Comparison of ENCODE assay signal across 10 cellular contexts in genomic region chr1:158972841-158973240, GRCh38. TPM values are rescaled to one million over a fixed set of nuclear protein-coding genes. Genes with fewer than 3 reads are reported as not detected.
DNase-seq lines count a peak whose midpoint lies in the region; ATAC-seq and TF ChIP-seq lines count a peak whose summit lies in the region.
"Had no signal": no experiment of that assay in that cellular context is flagged by ENCODE, and none has a peak within 500 bp of the region (broad histone marks: within the 10 kb centered on the region; RNA-seq: fewer than 3 reads in every experiment).

No MANE protein-coding gene starts in this region.

- peaks cover 16% of the 10 kb centered on the region for H3K36me3 Mint-ChIP-seq in T-helper 17 cell (ENCODE audit: low read depth)
- H3K36me3 Mint-ChIP-seq in immature natural killer cell: peaks cover 38 to 65% (median 40%) of the 10 kb centered on the region in 3 donors
- H3K36me3 Mint-ChIP-seq in CD4-positive, alpha-beta T cell (ENCODE audit: low read depth): peaks cover 35% of the 10 kb centered on the region

- CTCF ChIA-PET in CD4-positive, alpha-beta T cell (lab: Charles Lee): no interaction called here

- DNase-seq in GDM1 (lab: John Stamatoyannopoulos, UW) (peak; percentile 36), HCEC 1CT (peak; percentile 3), T-helper 17 cell (no peak), immature natural killer cell (no peak), NCI-H510A (lab: John Stamatoyannopoulos, UW) (no peak)
- DNase-seq in CD4-positive, alpha-beta T cell: no peak
- DNase-seq: activated naive CD4-positive, alpha-beta T cell treated with anti-CD3 and anti-CD28 coated beads, Interleukin-2, amount 50 U/mL, for 16 hours; NCI-H226; posterior cingulate gyrus had no signal

- ATAC-seq in T-helper 17 cell: peak; percentile 18
- no peak for ATAC-seq in HG02642 (IDR thresholded peaks at IDR 0.05; ENCODE audit: poor library complexity, unreplicated experiment)
- no peak for ATAC-seq in CD4-positive, alpha-beta T cell (ENCODE audit: poor library complexity)

- peaks cover 0 to 10% (median 7%) of the 10 kb centered on the region in 6 donors for H3K9me3 Mint-ChIP-seq in immature natural killer cell
- peaks cover 3% of the 10 kb centered on the region for H3K9me3 Mint-ChIP-seq in CD4-positive, alpha-beta T cell

- TF ChIP-seq CTCF in CD4-positive, alpha-beta T cell (IDR thresholded peaks at IDR 0.05): no peak

- H3K27me3 ChIP-seq in CD4-positive, alpha-beta T cell (ENCODE audit: control insufficient read depth, insufficient read depth, low read length): no peaks in the 10 kb centered on the region

- H3K9me3 ChIP-seq in T-helper 17 cell (ENCODE audit: control insufficient read depth, low read length, poor library complexity, severe bottlenecking): no peaks in the 10 kb centered on the region
- H3K9me3 ChIP-seq in CD4-positive, alpha-beta T cell (ENCODE audit: control insufficient read depth, low read length): no peaks in the 10 kb centered on the region

- no peak overlapping the region for H3K27ac ChIP-seq in CD4-positive, alpha-beta T cell (ENCODE audit: low read depth, low read length)

- intact Hi-C loops in CD4-positive, alpha-beta T cell (cut with DNase I, micrococcal nuclease): no loop called here

- H3K4me3 Mint-ChIP-seq in T-helper 17 cell: no peak overlapping the region
- no peak overlapping the region for H3K4me3 Mint-ChIP-seq in immature natural killer cell
- H3K4me3 Mint-ChIP-seq in CD4-positive, alpha-beta T cell: no peak overlapping the region

- POLR2A ChIA-PET in CD4-positive, alpha-beta T cell (lab: Charles Lee): no interaction called here

- H3K27ac Mint-ChIP-seq in T-helper 17 cell (peak overlapping the region; percentile 70), immature natural killer cell (peak overlapping the region; percentile 4 to 88 (median 56))
- H3K27ac Mint-ChIP-seq in CD4-positive, alpha-beta T cell: no peak overlapping the region

- H3K27me3 Mint-ChIP-seq in T-helper 17 cell (no peaks in the 10 kb centered on the region), immature natural killer cell (ENCODE audit: low read depth in 3 of 3) (peaks cover 0 to 2% (median 0%) of the 10 kb centered on the region in 3 donors)
- no peaks in the 10 kb centered on the region for H3K27me3 Mint-ChIP-seq in CD4-positive, alpha-beta T cell

- H3K4me1 Mint-ChIP-seq in T-helper 17 cell: peaks cover 3% of the 10 kb centered on the region
- peaks cover 60 to 87% of the 10 kb centered on the region in 2 donors for H3K4me1 Mint-ChIP-seq in immature natural killer cell
- H3K4me1 Mint-ChIP-seq in CD4-positive, alpha-beta T cell (ENCODE audit: low read depth): no peaks in the 10 kb centered on the region

RNA-seq across cellular contexts. Expression of gene IFI16, which starts 36.9 kb away (rescaled TPM):
- total RNA-seq in T-helper 17 cell: 10 to 100 TPM; 68.0 to 82.8 TPM
- 100 to 1,000 TPM in 1 of 3 donors, 10 to 100 TPM in 2; 78.8 to 205 (median 80.3) TPM for polyA plus RNA-seq in immature natural killer cell
- 10 to 100 TPM; 36.9 to 37.6 TPM for total RNA-seq in CD4-positive, alpha-beta T cell

RNA-seq across cellular contexts. Expression of gene PYHIN1, which starts 41.5 kb away (rescaled TPM):
- 10 to 100 TPM; 42.1 to 48.1 TPM for total RNA-seq in T-helper 17 cell
- polyA plus RNA-seq in immature natural killer cell: 100 to 1,000 TPM; 141 to 290 (median 150) TPM
- 10 to 100 TPM; 15.2 to 16.2 TPM for total RNA-seq in CD4-positive, alpha-beta T cell

Comparison
In these comparisons a context has a peak if more than half of its experiments do, and no peak if none do; other contexts are left out.
1. DNase-seq: peak in GDM1 (single experiment) and HCEC 1CT (single experiment); none in T-helper 17 cell (0 of 3), immature natural killer cell (0 of 3), NCI-H510A (single experiment) and CD4-positive, alpha-beta T cell (0 of 10).